9 cellular contexts compared by ENCODE assay signal in the genomic region with DNA sequence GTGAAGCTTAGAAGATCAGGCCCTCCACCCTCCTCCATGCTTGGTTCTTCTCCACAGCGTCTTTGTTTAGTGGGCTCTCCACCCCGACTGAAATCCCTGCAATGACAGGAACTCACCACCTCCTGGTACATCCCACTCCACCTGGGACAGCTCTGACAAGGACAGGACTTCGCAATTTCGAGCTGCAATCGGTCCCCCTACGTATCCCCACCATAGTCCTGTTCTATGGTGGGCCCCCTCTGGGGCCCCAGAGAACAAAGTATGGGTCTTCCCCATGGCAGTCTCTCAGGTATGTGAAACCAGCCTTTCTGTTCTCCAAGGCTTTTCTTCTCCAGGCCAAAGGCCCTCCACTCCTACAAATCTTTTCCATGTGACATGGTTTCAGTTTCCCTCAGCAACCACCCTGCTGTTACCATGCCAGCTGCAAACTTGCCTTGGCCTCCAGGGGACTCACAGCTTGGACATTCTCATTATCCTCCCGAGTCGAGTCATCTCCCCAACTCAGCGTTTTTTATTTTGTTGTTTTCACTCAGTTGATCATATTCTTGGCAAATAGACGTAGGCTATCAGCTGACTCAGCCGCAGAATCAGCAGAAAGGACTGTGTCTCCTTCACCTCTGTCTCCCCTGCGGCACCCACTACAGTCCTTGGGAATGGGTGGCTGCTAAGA.
DNase-seq lines count a peak whose midpoint lies in the region; ATAC-seq and TF ChIP-seq lines count a peak whose summit lies in the region.
"Had no signal": no experiment of that assay in that cellular context is flagged by ENCODE, and none has a peak within 500 bp of the region (broad histone marks: within the 10 kb centered on the region; RNA-seq: fewer than 3 reads in every experiment).

No MANE protein-coding gene starts in this region.

- H3K4me3 ChIP-seq in SK-N-SH (ENCODE audit: low read depth in 2 of 2, low read length in 1 of 2) (no peak overlapping the region), kidney epithelial cell (ENCODE audit: low read depth, low read length) (no peak overlapping the region)

- no peak overlapping the region for H3K4me2 ChIP-seq in SK-N-SH

- CTCF ChIA-PET in SK-N-SH (lab: Yijun Ruan, JAX): no interaction called here

- H3K27ac ChIP-seq in SK-N-SH (ENCODE audit: low read depth in 2 of 2, low read length in 1 of 2): no peak overlapping the region

- no peak overlapping the region for H3K4me3 Mint-ChIP-seq in natural killer cell

- H3K79me2 ChIP-seq in SK-N-SH (ENCODE audit: insufficient read depth): no peaks in the 10 kb centered on the region

- DNase-seq in SK-N-SH: no peak
- DNase-seq in amniotic epithelial cell (ENCODE audit: low read depth): peak; percentile 87
- DNase-seq in kidney epithelial cell (ENCODE audit: low read depth): peak; percentile 69
- peak; percentile 69 for DNase-seq in ureter (ENCODE audit: low spot score)
- DNase-seq in activated gamma-delta T cell treated with Interleukin-2 at 50 U/mL for 16 hours: no peak
- DNase-seq in natural killer cell: no peak
- DNase-seq: posterior cingulate gyrus had no signal

- no peak for TF ChIP-seq CTCF in SK-N-SH (IDR thresholded peaks at IDR 0.05)
- peak; percentile 7 for TF ChIP-seq CTCF in kidney epithelial cell (IDR thresholded peaks at IDR 0.05; ENCODE audit: insufficient read depth, low read length, poor library complexity, severe bottlenecking)
- TF ChIP-seq CTCF in natural killer cell (IDR thresholded peaks at IDR 0.05): no peak

- H3F3A ChIP-seq in SK-N-SH (replicated peaks; ENCODE audit: insufficient read depth): no peaks in the 10 kb centered on the region

- 47% methylated on average over 12 of the region's 12 CpGs for WGBS in SK-N-SH (ENCODE audit: low lambda C conversion rate)

- H3K9me3 ChIP-seq in SK-N-SH: no peaks in the 10 kb centered on the region

- H3K27me3 ChIP-seq in SK-N-SH (ENCODE audit: insufficient read depth) (no peaks in the 10 kb centered on the region), kidney epithelial cell (ENCODE audit: control insufficient read depth, insufficient read depth, low read length) (no peaks in the 10 kb centered on the region)

- H3K9ac ChIP-seq in SK-N-SH: no peak overlapping the region

- POLR2A ChIA-PET in SK-N-SH (lab: Yijun Ruan, JAX): no interaction called here

- peaks cover 0 to 8% of the 10 kb centered on the region in 2 experiments; a peak in 2 of 4 replicates for H3K4me1 ChIP-seq in SK-N-SH (ENCODE audit: control insufficient read depth in 1 of 2, insufficient read depth in 2 of 2, low read depth in 1 of 2, low read length in 1 of 2)

- H3K9me3 Mint-ChIP-seq in natural killer cell: no peaks in the 10 kb centered on the region

- H3K36me3 ChIP-seq in SK-N-SH (replicated peaks in 1 of 2; ENCODE audit: control insufficient read depth in 1 of 2, insufficient read depth in 2 of 2, low read length in 1 of 2): no peaks in the 10 kb centered on the region
- no peaks in the 10 kb centered on the region for H3K36me3 ChIP-seq in kidney epithelial cell (ENCODE audit: control insufficient read depth, insufficient read depth, low read length)

- no peak for TF ChIP-seq RAD21 in SK-N-SH (IDR thresholded peaks at IDR 0.05; ENCODE audit: low read length)

- peaks cover 14 to 27% of the 10 kb centered on the region in 2 donors for H3K27me3 Mint-ChIP-seq in natural killer cell (ENCODE audit: low read depth in 2 of 2)

- intact Hi-C loops in natural killer cell (cut with micrococcal nuclease): no loop called here

- no peaks in the 10 kb centered on the region for H4K20me1 ChIP-seq in SK-N-SH (ENCODE audit: insufficient read depth)

- H3K36me3 Mint-ChIP-seq in natural killer cell: no peaks in the 10 kb centered on the region

- no peak for TF ChIP-seq EP300 in SK-N-SH (IDR thresholded peaks at IDR 0.05; ENCODE audit: borderline replicate concordance in 1 of 2, low read depth in 1 of 2, low read length in 1 of 2)

- no peak overlapping the region for H3K27ac Mint-ChIP-seq in natural killer cell

- peak; percentile 39; the same call in 2 of the 3 replicates for ATAC-seq in SK-N-SH treated with all-trans-retinoic acid at 6 μM for 48 hours
- ATAC-seq in natural killer cell: no peak
- ATAC-seq in GM18517 (IDR thresholded peaks at IDR 0.05; ENCODE audit: unreplicated experiment): no peak

- no peaks in the 10 kb centered on the region for H3K4me1 Mint-ChIP-seq in natural killer cell

- H3K9me2 ChIP-seq in SK-N-SH: no peaks in the 10 kb centered on the region

- no peak overlapping the region for H2AFZ ChIP-seq in SK-N-SH (ENCODE audit: low read depth)

TF ChIP-seq in SK-N-SH treated with all-trans-retinoic acid at 6 μM for 48 hours, 23 proteins besides CTCF, POLR2A, EP300 and RAD21 (continues in another document):
- TF ChIP-seq, protein P1, sequence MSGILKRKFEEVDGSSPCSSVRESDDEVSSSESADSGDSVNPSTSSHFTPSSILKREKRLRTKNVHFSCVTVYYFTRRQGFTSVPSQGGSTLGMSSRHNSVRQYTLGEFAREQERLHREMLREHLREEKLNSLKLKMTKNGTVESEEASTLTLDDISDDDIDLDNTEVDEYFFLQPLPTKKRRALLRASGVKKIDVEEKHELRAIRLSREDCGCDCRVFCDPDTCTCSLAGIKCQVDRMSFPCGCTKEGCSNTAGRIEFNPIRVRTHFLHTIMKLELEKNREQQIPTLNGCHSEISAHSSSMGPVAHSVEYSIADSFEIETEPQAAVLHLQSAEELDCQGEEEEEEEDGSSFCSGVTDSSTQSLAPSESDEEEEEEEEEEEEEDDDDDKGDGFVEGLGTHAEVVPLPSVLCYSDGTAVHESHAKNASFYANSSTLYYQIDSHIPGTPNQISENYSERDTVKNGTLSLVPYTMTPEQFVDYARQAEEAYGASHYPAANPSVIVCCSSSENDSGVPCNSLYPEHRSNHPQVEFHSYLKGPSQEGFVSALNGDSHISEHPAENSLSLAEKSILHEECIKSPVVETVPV (CRISPR knock-in tag; IDR thresholded peaks at IDR 0.05): no peak
- TF ChIP-seq PPARA (CRISPR knock-in tag; IDR thresholded peaks at IDR 0.05; ENCODE audit: borderline replicate concordance): no peak
- no peak for TF ChIP-seq ZFP3 (CRISPR knock-in tag; IDR thresholded peaks at IDR 0.05)
- no peak for TF ChIP-seq OSR1 (CRISPR knock-in tag; IDR thresholded peaks at IDR 0.05)
- no peak for TF ChIP-seq ARNTL (CRISPR knock-in tag; IDR thresholded peaks at IDR 0.05; ENCODE audit: borderline replicate concordance, low read depth)
- TF ChIP-seq, protein P2, sequence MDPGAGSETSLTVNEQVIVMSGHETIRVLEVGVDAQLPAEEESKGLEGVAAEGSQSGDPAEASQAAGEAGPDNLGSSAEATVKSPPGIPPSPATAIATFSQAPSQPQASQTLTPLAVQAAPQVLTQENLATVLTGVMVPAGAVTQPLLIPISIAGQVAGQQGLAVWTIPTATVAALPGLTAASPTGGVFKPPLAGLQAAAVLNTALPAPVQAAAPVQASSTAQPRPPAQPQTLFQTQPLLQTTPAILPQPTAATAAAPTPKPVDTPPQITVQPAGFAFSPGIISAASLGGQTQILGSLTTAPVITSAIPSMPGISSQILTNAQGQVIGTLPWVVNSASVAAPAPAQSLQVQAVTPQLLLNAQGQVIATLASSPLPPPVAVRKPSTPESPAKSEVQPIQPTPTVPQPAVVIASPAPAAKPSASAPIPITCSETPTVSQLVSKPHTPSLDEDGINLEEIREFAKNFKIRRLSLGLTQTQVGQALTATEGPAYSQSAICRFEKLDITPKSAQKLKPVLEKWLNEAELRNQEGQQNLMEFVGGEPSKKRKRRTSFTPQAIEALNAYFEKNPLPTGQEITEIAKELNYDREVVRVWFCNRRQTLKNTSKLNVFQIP (CRISPR knock-in tag; IDR thresholded peaks at IDR 0.05; ENCODE audit: borderline replicate concordance, low read depth): no peak
- TF ChIP-seq GLIS3 (CRISPR knock-in tag; IDR thresholded peaks at IDR 0.05): no peak
- no peak for TF ChIP-seq BACH2 (CRISPR knock-in tag; IDR thresholded peaks at IDR 0.05; ENCODE audit: borderline replicate concordance)

TF ChIP-seq in SK-N-SH, 30 proteins besides CTCF, POLR2A, EP300 and RAD21 (continues in another document):
- TF ChIP-seq, protein P3, sequence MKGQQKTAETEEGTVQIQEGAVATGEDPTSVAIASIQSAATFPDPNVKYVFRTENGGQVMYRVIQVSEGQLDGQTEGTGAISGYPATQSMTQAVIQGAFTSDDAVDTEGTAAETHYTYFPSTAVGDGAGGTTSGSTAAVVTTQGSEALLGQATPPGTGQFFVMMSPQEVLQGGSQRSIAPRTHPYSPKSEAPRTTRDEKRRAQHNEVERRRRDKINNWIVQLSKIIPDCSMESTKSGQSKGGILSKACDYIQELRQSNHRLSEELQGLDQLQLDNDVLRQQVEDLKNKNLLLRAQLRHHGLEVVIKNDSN (IDR thresholded peaks at IDR 0.05; ENCODE audit: borderline replicate concordance, low read depth): no peak
- TF ChIP-seq, protein P4, sequence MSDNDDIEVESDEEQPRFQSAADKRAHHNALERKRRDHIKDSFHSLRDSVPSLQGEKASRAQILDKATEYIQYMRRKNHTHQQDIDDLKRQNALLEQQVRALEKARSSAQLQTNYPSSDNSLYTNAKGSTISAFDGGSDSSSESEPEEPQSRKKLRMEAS (IDR thresholded peaks at IDR 0.05; ENCODE audit: low read depth): no peak
- TF ChIP-seq GABPA (IDR thresholded peaks at IDR 0.05; ENCODE audit: low read depth): no peak
- TF ChIP-seq RCOR1 (IDR thresholded peaks at IDR 0.05; ENCODE audit: low read length): no peak
- no peak for TF ChIP-seq CHD2 (IDR thresholded peaks at IDR 0.05; ENCODE audit: low read length, partially characterized antibody)
- TF ChIP-seq, protein P5, sequence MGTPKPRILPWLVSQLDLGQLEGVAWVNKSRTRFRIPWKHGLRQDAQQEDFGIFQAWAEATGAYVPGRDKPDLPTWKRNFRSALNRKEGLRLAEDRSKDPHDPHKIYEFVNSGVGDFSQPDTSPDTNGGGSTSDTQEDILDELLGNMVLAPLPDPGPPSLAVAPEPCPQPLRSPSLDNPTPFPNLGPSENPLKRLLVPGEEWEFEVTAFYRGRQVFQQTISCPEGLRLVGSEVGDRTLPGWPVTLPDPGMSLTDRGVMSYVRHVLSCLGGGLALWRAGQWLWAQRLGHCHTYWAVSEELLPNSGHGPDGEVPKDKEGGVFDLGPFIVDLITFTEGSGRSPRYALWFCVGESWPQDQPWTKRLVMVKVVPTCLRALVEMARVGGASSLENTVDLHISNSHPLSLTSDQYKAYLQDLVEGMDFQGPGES (IDR thresholded peaks at IDR 0.05; ENCODE audit: low read depth, low read length): no peak
- no peak for TF ChIP-seq TCF12 (IDR thresholded peaks at IDR 0.05)
- no peak for TF ChIP-seq SIN3A (IDR thresholded peaks at IDR 0.05; ENCODE audit: borderline replicate concordance, low read depth, low read length)

Comparison
In these comparisons a context has a peak if more than half of its experiments do, and no peak if none do; other contexts are left out.
1. DNase-seq: peak in amniotic epithelial cell (single experiment), kidney epithelial cell (single experiment) and ureter (single experiment); none in SK-N-SH (single experiment), activated gamma-delta T cell treated with Interleukin-2 at 50 U/mL for 16 hours (single experiment) and natural killer cell (single experiment).